19 cellular contexts compared by ENCODE assay signal in the genomic region with DNA sequence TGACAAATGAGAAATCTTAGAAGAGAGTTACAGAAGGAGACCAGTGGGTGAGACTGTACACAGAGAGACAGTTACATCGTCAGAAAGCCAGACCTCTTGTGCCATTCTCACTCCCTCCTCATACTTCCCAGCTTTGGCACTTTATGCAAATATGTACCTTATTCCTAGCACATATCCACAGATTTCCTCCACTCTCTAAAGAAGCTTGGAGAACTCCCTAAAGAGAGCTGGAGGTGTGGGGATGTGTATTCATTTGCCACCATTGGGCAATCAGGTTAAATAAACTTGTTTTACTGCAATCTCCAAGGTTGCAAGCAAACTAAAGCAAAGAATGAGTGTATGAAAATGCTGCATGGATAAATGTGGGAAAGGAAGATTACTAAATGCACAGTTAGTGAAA.
DNase-seq lines count a peak whose midpoint lies in the region; ATAC-seq and TF ChIP-seq lines count a peak whose summit lies in the region.
"Had no signal": no experiment of that assay in that cellular context is flagged by ENCODE, and none has a peak within 500 bp of the region (broad histone marks: within the 10 kb centered on the region; RNA-seq: fewer than 3 reads in every experiment).

No MANE protein-coding gene starts in this region.

- H3K27me3 ChIP-seq in GM23248 (replicated peaks; ENCODE audit: insufficient read depth) = no peaks in the 10 kb centered on the region
- no peaks in the 10 kb centered on the region for H3K27me3 ChIP-seq in adipocyte (replicated peaks; ENCODE audit: control insufficient read depth, insufficient read depth, low read length)
- no peaks in the 10 kb centered on the region for H3K27me3 ChIP-seq in smooth muscle cell (ENCODE audit: low read depth)
- H3K27me3 ChIP-seq: BE2C had no signal

- no peaks in the 10 kb centered on the region for H3K36me3 Mint-ChIP-seq in naive thymus-derived CD8-positive, alpha-beta T cell

- no peak for ATAC-seq in naive thymus-derived CD8-positive, alpha-beta T cell
- ATAC-seq: HCT116 had no signal

- TF ChIP-seq CTCF in fibroblast of the aortic adventitia (IDR thresholded peaks at IDR 0.05; ENCODE audit: insufficient read depth, low read length) = no peak
- TF ChIP-seq CTCF in smooth muscle cell (IDR thresholded peaks at IDR 0.05; ENCODE audit: borderline replicate concordance, insufficient read depth, poor library complexity, severe bottlenecking) = no peak

- in situ Hi-C loops in GM23248 (cut with MboI) = no loop called here

- H3K9me3 ChIP-seq in GM23248 (ENCODE audit: low read depth) = no peaks in the 10 kb centered on the region
- H3K9me3 ChIP-seq in adipocyte (ENCODE audit: control insufficient read depth, low read length) = no peaks in the 10 kb centered on the region
- no peaks in the 10 kb centered on the region for H3K9me3 ChIP-seq in smooth muscle cell (replicated peaks; ENCODE audit: low read depth)
- H3K9me3 ChIP-seq: BE2C, Caco-2 had no signal

- no peaks in the 10 kb centered on the region for H4K20me1 ChIP-seq in GM23248 (ENCODE audit: insufficient read depth)
- H4K20me1 ChIP-seq in smooth muscle cell (ENCODE audit: low read depth) = no peaks in the 10 kb centered on the region

- peak overlapping the region; percentile 22 for H3K4me2 ChIP-seq in GM23248 (ENCODE audit: unreplicated experiment)
- peak overlapping the region; percentile 1 for H3K4me2 ChIP-seq in smooth muscle cell

- H3K4me1 Mint-ChIP-seq in naive thymus-derived CD8-positive, alpha-beta T cell = no peaks in the 10 kb centered on the region

- WGBS in GM23248 (ENCODE audit: low coverage in 1 of 2, low lambda C conversion rate in 2 of 2, missing lambda C conversion rate in 2 of 2), 2 experiments = 50 to 59% methylated on average over 1 of the region's 1 CpG
- 88% methylated on average over 1 of the region's 1 CpG for WGBS in smooth muscle cell (ENCODE audit: low lambda C conversion rate)

- H3K27ac ChIP-seq in GM23248 (no peak overlapping the region), smooth muscle cell (ENCODE audit: low read depth) (no peak overlapping the region)
- H3K27ac ChIP-seq: C4-2B had no signal

- H3K9ac ChIP-seq in GM23248 = no peak overlapping the region
- H3K9ac ChIP-seq in adipocyte (ENCODE audit: low read length) = no peak overlapping the region
- no peak overlapping the region for H3K9ac ChIP-seq in smooth muscle cell (ENCODE audit: low read depth)

- no peak overlapping the region for H3K4me3 Mint-ChIP-seq in naive thymus-derived CD8-positive, alpha-beta T cell
- H3K4me3 Mint-ChIP-seq: CD4-positive, alpha-beta T cell; HFFc6 had no signal

- H3K79me2 ChIP-seq in GM23248 (ENCODE audit: insufficient read depth) (no peaks in the 10 kb centered on the region), smooth muscle cell (ENCODE audit: low read depth) (no peaks in the 10 kb centered on the region)

- no peaks in the 10 kb centered on the region for H3K9me2 ChIP-seq in GM23248 (ENCODE audit: insufficient read depth)

- DNase-seq in GM23248 = peak; percentile 17
- no peak for DNase-seq in adipocyte (ENCODE audit: low read depth)
- peak; percentile 0 for DNase-seq in fibroblast of the aortic adventitia (ENCODE audit: low read depth)
- no peak for DNase-seq in smooth muscle cell (lab: John Stamatoyannopoulos, UW; ENCODE audit: unreplicated experiment)
- DNase-seq in KG1 (lab: John Stamatoyannopoulos, UW) = no peak
- no peak for DNase-seq in naive thymus-derived CD8-positive, alpha-beta T cell
- DNase-seq in HT-29 (ENCODE audit: low spot score) = no peak
- DNase-seq: ACHN; BE2C; Caco-2; CD4-positive, alpha-beta T cell; DMS153; DMS79; GDM1; GOT3; H7; HFFc6 had no signal

- POLR2A ChIA-PET in naive thymus-derived CD8-positive, alpha-beta T cell (lab: Charles Lee) = no interaction called here

- no peaks in the 10 kb centered on the region for H3K27me3 Mint-ChIP-seq in naive thymus-derived CD8-positive, alpha-beta T cell
- H3K27me3 Mint-ChIP-seq: CD4-positive, alpha-beta T cell had no signal

- H3K36me3 ChIP-seq in GM23248 (ENCODE audit: low read depth) (no peaks in the 10 kb centered on the region), adipocyte (ENCODE audit: control insufficient read depth, insufficient read depth, low read length, severe bottlenecking) (no peaks in the 10 kb centered on the region), smooth muscle cell (ENCODE audit: low read depth) (no peaks in the 10 kb centered on the region)
- H3K36me3 ChIP-seq: BE2C had no signal

- H3K4me1 ChIP-seq in GM23248 (ENCODE audit: insufficient read depth) = peaks cover 31% of the 10 kb centered on the region
- H3K4me1 ChIP-seq in adipocyte (ENCODE audit: control insufficient read depth, insufficient read depth, low read length) = peaks cover 25% of the 10 kb centered on the region
- H3K4me1 ChIP-seq in smooth muscle cell (ENCODE audit: low read depth) = no peaks in the 10 kb centered on the region
- H3K4me1 ChIP-seq: BE2C, Caco-2 had no signal

- no peak overlapping the region for H3K27ac Mint-ChIP-seq in naive thymus-derived CD8-positive, alpha-beta T cell
- H3K27ac Mint-ChIP-seq: CD4-positive, alpha-beta T cell; HFFc6 had no signal

- H2AFZ ChIP-seq in GM23248 = no peak overlapping the region
- no peak overlapping the region for H2AFZ ChIP-seq in smooth muscle cell (ENCODE audit: low read depth)

- peaks cover 0 to 10% (median 3%) of the 10 kb centered on the region in 9 donors for H3K9me3 Mint-ChIP-seq in naive thymus-derived CD8-positive, alpha-beta T cell

- no peaks in the 10 kb centered on the region for H3F3A ChIP-seq in GM23248 (ENCODE audit: insufficient read depth)
- H3F3A ChIP-seq in smooth muscle cell (ENCODE audit: low read depth) = no peaks in the 10 kb centered on the region

- no peak overlapping the region for H3K4me3 ChIP-seq in GM23248
- peak overlapping the region; percentile 47 for H3K4me3 ChIP-seq in adipocyte (ENCODE audit: low read length)
- no peak overlapping the region for H3K4me3 ChIP-seq in fibroblast of the aortic adventitia (ENCODE audit: low read depth, low read length)
- H3K4me3 ChIP-seq in smooth muscle cell = no peak overlapping the region

Comparison
In these comparisons a context has a peak if more than half of its experiments do, and no peak if none do; other contexts are left out.
1. DNase-seq: peak in GM23248 (single experiment) and fibroblast of the aortic adventitia (single experiment); none in adipocyte (single experiment), smooth muscle cell (single experiment), KG1 (single experiment), naive thymus-derived CD8-positive, alpha-beta T cell (0 of 10) and HT-29 (single experiment).